Comparison of ENCODE assay signal across 21 cellular contexts in the genomic region with DNA sequence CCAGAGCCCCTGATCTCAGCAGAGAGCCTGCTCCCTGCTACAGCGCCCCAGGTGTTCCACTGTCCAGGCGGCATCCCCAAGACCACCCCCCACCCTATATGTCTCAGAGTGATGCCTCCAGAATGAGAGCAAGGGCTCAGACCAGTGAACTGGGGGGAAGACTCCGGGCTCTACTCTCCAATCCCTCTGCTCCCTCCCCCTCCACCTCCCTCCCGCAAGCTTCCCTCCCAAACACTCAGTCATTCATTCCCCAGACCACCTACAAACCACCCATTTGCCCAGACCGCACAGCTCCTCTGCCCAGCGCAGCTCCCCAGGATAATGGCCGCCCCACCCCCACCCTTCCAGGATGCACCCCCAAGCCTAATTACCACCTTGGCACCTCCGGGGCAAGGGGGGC. TPM values are rescaled to one million over a fixed set of nuclear protein-coding genes. Genes with fewer than 3 reads are reported as not detected.
"Had no signal": no experiment of that assay in that cellular context is flagged by ENCODE, and none has a peak within 500 bp of the region (broad histone marks: within the 10 kb centered on the region; RNA-seq: fewer than 3 reads in every experiment).

No MANE protein-coding gene starts in this region.

- H3K4me3 ChIP-seq: K562, SJCRH30 had no signal

- H3K27ac Mint-ChIP-seq: IgD-negative memory B cell had no signal

- H3K9ac ChIP-seq: KMS-11 had no signal

- H3K36me3 Mint-ChIP-seq: IgD-negative memory B cell had no signal

- H3K27ac ChIP-seq: HL-60, KMS-11, RWPE1, SJCRH30 had no signal

- H3K9me3 Mint-ChIP-seq: IgD-negative memory B cell had no signal

- H3K9me3 ChIP-seq: SJCRH30 had no signal

- H3K36me3 ChIP-seq: SJCRH30 had no signal

- ATAC-seq: K562, Panc1, SK-N-SH treated with all-trans-retinoic acid at 6 μM for 48 hours had no signal

- H3K4me2 ChIP-seq: KMS-11 had no signal

- H3K4me3 Mint-ChIP-seq: IgD-negative memory B cell had no signal

- DNase-seq: Kasumi-1, MM.1S, NCI-H1092 treated with DMSO at 0.1 percent for 48 hours, NCI-H1436, NCI-H187, NCI-H2029, NCI-H2227 treated with DMSO at 0.1 percent for 48 hours, NCI-H524, NCI-H526 treated with DMSO at 0.1 percent for 48 hours, NCI-H774, SHP77, SJCRH30 had no signal

RNA-seq across cellular contexts. Expression of a gene that starts 59.4 kb away (rescaled TPM):
- total RNA-seq: K562, M059J, NCI-H460, SJCRH30 had no signal
- polyA plus RNA-seq: IgD-negative memory B cell had no signal
